Comparison of ENCODE assay signal across 25 cellular contexts in genomic region chr2:33605059-33605458, GRCh38. TPM values are rescaled to one million over a fixed set of nuclear protein-coding genes. Genes with fewer than 3 reads are reported as not detected.
A peak's percentile ranks its signal among the peaks of the same experiment; 100 is the strongest.
DNase-seq lines count a peak whose midpoint lies in the region; TF ChIP-seq lines count a peak whose summit lies in the region.
"Had no signal": no experiment of that assay in that cellular context is flagged by ENCODE, and none has a peak within 500 bp of the region (broad histone marks: within the 10 kb centered on the region; RNA-seq: fewer than 3 reads in every experiment).

No MANE protein-coding gene starts in this region.

- H3K4me1 ChIP-seq in HUES48 (ENCODE audit: control insufficient read depth, insufficient read depth, low read length) = peaks cover 53% of the 10 kb centered on the region
- peaks cover 0 to 13% (median 0%) of the 10 kb centered on the region in 3 donors for H3K4me1 ChIP-seq in esophagus squamous epithelium
- H3K4me1 ChIP-seq in mesendoderm (ENCODE audit: control insufficient read depth, low read depth, low read length) = peaks cover 3% of the 10 kb centered on the region
- peaks cover under 1% of the 10 kb centered on the region for H3K4me1 ChIP-seq in smooth muscle cell (ENCODE audit: low read depth)
- H3K4me1 ChIP-seq in hepatocyte (ENCODE audit: insufficient read depth) = no peaks in the 10 kb centered on the region
- H3K4me1 ChIP-seq: SJSA1 had no signal

- H3K9ac ChIP-seq in HUES48 (ENCODE audit: low read depth, low read length) = no peak overlapping the region
- peak overlapping the region; percentile 2 for H3K9ac ChIP-seq in mesendoderm (ENCODE audit: low read length)
- H3K9ac ChIP-seq in smooth muscle cell (ENCODE audit: low read depth) = no peak overlapping the region

- H2BK5ac ChIP-seq in mesendoderm (ENCODE audit: low read length) = no peak overlapping the region

- peak overlapping the region; percentile 28 for H3K56ac ChIP-seq in mesendoderm (ENCODE audit: low read length)

- H3K36me3 ChIP-seq in HUES48 (ENCODE audit: control insufficient read depth, insufficient read depth, low read length) (no peaks in the 10 kb centered on the region; the same call in 1 of the 2 replicates), esophagus squamous epithelium (no peaks in the 10 kb centered on the region), mesendoderm (ENCODE audit: control insufficient read depth, insufficient read depth, low read length) (no peaks in the 10 kb centered on the region), smooth muscle cell (ENCODE audit: low read depth) (no peaks in the 10 kb centered on the region), hepatocyte (replicated peaks; ENCODE audit: insufficient read depth, low read depth) (no peaks in the 10 kb centered on the region)
- H3K36me3 ChIP-seq: SJSA1 had no signal

- no peaks in the 10 kb centered on the region for H3K9me2 ChIP-seq in hepatocyte (replicated peaks; ENCODE audit: insufficient read depth)

- no peak for TF ChIP-seq CTCF in esophagus squamous epithelium (IDR thresholded peaks at IDR 0.05)
- no peak for TF ChIP-seq CTCF in smooth muscle cell (IDR thresholded peaks at IDR 0.05; ENCODE audit: borderline replicate concordance, insufficient read depth, poor library complexity, severe bottlenecking)
- no peak for TF ChIP-seq CTCF in hepatocyte (IDR thresholded peaks at IDR 0.05; ENCODE audit: poor library complexity)

- no peak overlapping the region for H4K5ac ChIP-seq in mesendoderm (ENCODE audit: low read length)

- no peak overlapping the region for H2BK120ac ChIP-seq in mesendoderm (ENCODE audit: low read depth, low read length)

- peak overlapping the region; percentile 59 for H2AFZ ChIP-seq in smooth muscle cell (ENCODE audit: low read depth)
- H2AFZ ChIP-seq in hepatocyte = no peak overlapping the region

- no peaks in the 10 kb centered on the region for H4K20me1 ChIP-seq in smooth muscle cell (ENCODE audit: low read depth)
- no peaks in the 10 kb centered on the region for H4K20me1 ChIP-seq in hepatocyte (ENCODE audit: insufficient read depth, poor library complexity, severe bottlenecking)

- no peak overlapping the region for H3K23ac ChIP-seq in mesendoderm (ENCODE audit: low read length)

- no peaks in the 10 kb centered on the region for H3K79me1 ChIP-seq in mesendoderm (ENCODE audit: low read length)

- no peak for TF ChIP-seq POLR2A in esophagus squamous epithelium (IDR thresholded peaks at IDR 0.05)

- H3K4me2 ChIP-seq in mesendoderm (ENCODE audit: low read length) (no peak overlapping the region), smooth muscle cell (no peak overlapping the region), hepatocyte (no peak overlapping the region)

- no peak overlapping the region for H4K8ac ChIP-seq in mesendoderm (ENCODE audit: low read depth, low read length)

- H3K4me3 ChIP-seq in HUES48 (ENCODE audit: low read depth, low read length) = no peak overlapping the region
- H3K4me3 ChIP-seq in esophagus squamous epithelium = no peak overlapping the region
- no peak overlapping the region for H3K4me3 ChIP-seq in mesendoderm (ENCODE audit: low read length)
- no peak overlapping the region for H3K4me3 ChIP-seq in smooth muscle cell
- no peak overlapping the region for H3K4me3 ChIP-seq in hepatocyte
- H3K4me3 ChIP-seq: SJSA1, skin epidermis had no signal

- H2AK5ac ChIP-seq in mesendoderm (ENCODE audit: low read length) = no peak overlapping the region

- DNase-seq in esophagus squamous epithelium (lab: John Stamatoyannopoulos, UW) = no peak
- no peak for DNase-seq in mesendoderm
- DNase-seq in smooth muscle cell (lab: John Stamatoyannopoulos, UW; ENCODE audit: unreplicated experiment) = no peak
- no peak for DNase-seq in DMS79 (lab: John Stamatoyannopoulos, UW)
- no peak for DNase-seq in hepatocyte (ENCODE audit: low spot score)
- no peak for DNase-seq in NCI-H2107 treated with DMSO at 0.1 percent for 48 hours (lab: John Stamatoyannopoulos, UW; ENCODE audit: unreplicated experiment)
- no peak for DNase-seq in NCI-H128 (lab: John Stamatoyannopoulos, UW; ENCODE audit: unreplicated experiment)
- DNase-seq: activated CD4-positive, alpha-beta T cell treated with anti-CD3 and anti-CD28 coated beads for 4 hours; activated CD8-positive, alpha-beta memory T cell treated with anti-CD3 and anti-CD28 coated beads for 24 hours; activated effector memory CD4-positive, alpha-beta T cell treated with anti-CD3 and anti-CD28 coated beads, Interleukin-2, amount 50 U/mL, for 16 hours; activated T-cell treated with anti-CD3 and anti-CD28 coated beads, Interleukin-2, amount 50 U/mL, for 1 hour; CD4-positive, alpha-beta T cell; left colon; midbrain; naive thymus-derived CD4-positive, alpha-beta T cell; NCI-H187; NCI-H2171; NCI-H82; stimulated activated naive B cell treated with anti-CD40 and anti-IgM and Interleukin-4, amounts not matched to agents 10 μg/mL and 1 μg/mL and 100 μg/mL, for 72 hours; substantia nigra; T1000 had no signal

- WGBS in esophagus squamous epithelium, 2 donors = 46 to 55% methylated on average over 6 of the region's 6 CpGs
- no CpG with 5 or more reads among the region's 6 CpGs for WGBS in mesendoderm (ENCODE audit: extremely low coverage, insufficient coverage, low lambda C conversion rate)
- 57% methylated on average over 6 of the region's 6 CpGs for WGBS in smooth muscle cell (ENCODE audit: low lambda C conversion rate)
- WGBS in hepatocyte (ENCODE audit: low lambda C conversion rate, missing lambda C conversion rate) = 82% methylated on average over 6 of the region's 6 CpGs

- no peak overlapping the region for H2BK15ac ChIP-seq in mesendoderm (replicated peaks; ENCODE audit: low read depth)

- H3K79me2 ChIP-seq in mesendoderm (ENCODE audit: control insufficient read depth, insufficient read depth, low read length) (no peaks in the 10 kb centered on the region), smooth muscle cell (ENCODE audit: low read depth) (no peaks in the 10 kb centered on the region), hepatocyte (no peaks in the 10 kb centered on the region)

- H3K18ac ChIP-seq in mesendoderm (ENCODE audit: low read length) = no peak overlapping the region

- H3K27me3 ChIP-seq in HUES48 (ENCODE audit: control insufficient read depth, insufficient read depth, low read length) = no peaks in the 10 kb centered on the region
- H3K27me3 ChIP-seq in esophagus squamous epithelium = no peaks in the 10 kb centered on the region
- H3K27me3 ChIP-seq in mesendoderm (ENCODE audit: insufficient read depth, low read length, poor library complexity) = no peaks in the 10 kb centered on the region
- H3K27me3 ChIP-seq in smooth muscle cell (ENCODE audit: low read depth) = no peaks in the 10 kb centered on the region
- H3K27me3 ChIP-seq in hepatocyte = no peaks in the 10 kb centered on the region
- H3K27me3 ChIP-seq: SJSA1 had no signal

- no peak overlapping the region for H3K4ac ChIP-seq in mesendoderm (ENCODE audit: low read depth, low read length)

- H3K9me3 ChIP-seq in HUES48 (ENCODE audit: control insufficient read depth, insufficient read depth, low read length) = peaks cover 11% of the 10 kb centered on the region
- H3K9me3 ChIP-seq in esophagus squamous epithelium = no peaks in the 10 kb centered on the region
- no peaks in the 10 kb centered on the region for H3K9me3 ChIP-seq in smooth muscle cell (replicated peaks; ENCODE audit: low read depth)
- no peaks in the 10 kb centered on the region for H3K9me3 ChIP-seq in hepatocyte (ENCODE audit: low read depth)
- H3K9me3 ChIP-seq: SJSA1 had no signal

- intact Hi-C loops in esophagus squamous epithelium (cut with DNase I) = no loop called here

- H3K27ac ChIP-seq in HUES48 (ENCODE audit: low read depth, low read length) (peak overlapping the region; percentile 53), esophagus squamous epithelium (peak overlapping the region in 3 of 4 donors; percentile 13 to 47 (median 17)), mesendoderm (ENCODE audit: low read depth, low read length) (no peak overlapping the region), smooth muscle cell (ENCODE audit: low read depth) (no peak overlapping the region), hepatocyte (no peak overlapping the region)
- H3K27ac ChIP-seq: SJSA1, skin epidermis, VCaP had no signal

- no peaks in the 10 kb centered on the region for H3F3A ChIP-seq in smooth muscle cell (ENCODE audit: low read depth)

RNA-seq across cellular contexts. Expression of gene FAM98A, which starts 6.0 kb away (rescaled TPM):
- total RNA-seq in esophagus squamous epithelium (10 to 100 TPM; 17.3 to 31.5 (median 26.2) TPM), smooth muscle cell (51.4 and 62.4 TPM in 2 replicates), hepatocyte (18.8 and 21.9 TPM in 2 replicates)
- 80.7 TPM for polyA plus RNA-seq in mesendoderm (2013, experiment 1 of 2)
- polyA plus RNA-seq in mesendoderm (2013, experiment 2 of 2) = 79.2 TPM
- polyA plus RNA-seq in smooth muscle cell (53.5 and 65.5 TPM in 2 replicates), hepatocyte (37.3 and 50.4 TPM in 2 replicates)

Comparison
In these comparisons a context has a peak if more than half of its experiments do, and no peak if none do; other contexts are left out.
1. H3K27ac ChIP-seq: peak in HUES48 (single experiment) and esophagus squamous epithelium (3 of 4); none in mesendoderm (single experiment), smooth muscle cell (single experiment) and hepatocyte (single experiment).